ENCODE assay signal across 21 cellular contexts in genomic region chr2:28902584-28902983, GRCh38.
"Had no signal": no experiment of that assay in that cellular context is flagged by ENCODE, and none has a peak within 500 bp of the region (broad histone marks: within the 10 kb centered on the region; RNA-seq: fewer than 3 reads in every experiment).

No MANE protein-coding gene starts in this region.

- H3K4me3 Mint-ChIP-seq: dendritic cell treated with granulocyte-macrophage colony-stimulating factor and Interleukin-4, amounts not matched to agents 40 ng/mL and 50 ng/mL, for 4 days; naive thymus-derived CD8-positive, alpha-beta T cell; neural crest cell had no signal

- H3K27ac ChIP-seq: breast epithelium, esophagus muscularis mucosa, heart right ventricle, parathyroid adenoma, right atrium auricular region, suprapubic skin, tibial artery, VCaP had no signal

- H3K4me3 ChIP-seq: breast epithelium, esophagus muscularis mucosa, heart right ventricle, right atrium auricular region, suprapubic skin, tibial artery had no signal

- H3K4me1 ChIP-seq: parathyroid adenoma had no signal

- ATAC-seq: activated naive CD4-positive, alpha-beta T cell treated with anti-CD3 and anti-CD28 coated beads, Interleukin-2, amount 50 U/mL, for 72 hours; heart right ventricle; naive thymus-derived CD8-positive, alpha-beta T cell had no signal

- H3K9me3 ChIP-seq: breast epithelium, esophagus muscularis mucosa, heart right ventricle, right atrium auricular region, suprapubic skin, tibial artery had no signal

- H3K27me3 ChIP-seq: breast epithelium, esophagus muscularis mucosa, heart right ventricle, right atrium auricular region, suprapubic skin, tibial artery had no signal

- H3K9me3 Mint-ChIP-seq: activated naive CD4-positive, alpha-beta T cell treated with anti-CD3 and anti-CD28 coated beads, Interleukin-2, amount 50 U/mL, for 72 hours; activated T-helper 2 cell treated with anti-CD3 and anti-CD28 coated beads, Interferon-gamma antibody, Interleukin-2, Interleukin-4, amounts not matched to agents 10 μg/mL and 5 μg/mL and 100 μg/mL, durations not matched to agents 14 hours and 24 hours and 36 hours; dendritic cell treated with granulocyte-macrophage colony-stimulating factor and Interleukin-4, amounts not matched to agents 40 ng/mL and 50 ng/mL, for 4 days; naive thymus-derived CD8-positive, alpha-beta T cell; neural crest cell had no signal

- H3K27ac Mint-ChIP-seq: activated T-helper 2 cell treated with anti-CD3 and anti-CD28 coated beads, Interferon-gamma antibody, Interleukin-2, Interleukin-4, amounts not matched to agents 10 μg/mL and 5 μg/mL and 100 μg/mL, durations not matched to agents 14 hours and 24 hours and 36 hours; dendritic cell treated with granulocyte-macrophage colony-stimulating factor and Interleukin-4, amounts not matched to agents 40 ng/mL and 50 ng/mL, for 4 days; naive thymus-derived CD8-positive, alpha-beta T cell had no signal

- DNase-seq: activated CD4-positive, alpha-beta T cell treated with anti-CD3 and anti-CD28 coated beads, Interleukin-2, amount 50 U/mL, for 1 hour; activated T-cell treated with anti-CD3 and anti-CD28 coated beads for 4 hours; central memory CD4-positive, alpha-beta T cell; foreskin melanocyte; heart right ventricle; naive thymus-derived CD8-positive, alpha-beta T cell; occipital lobe; stimulated activated CD4-positive, alpha-beta T cell treated with anti-CD3 and anti-CD28 coated beads, Interleukin-15, amount 100 ng/mL, for 24 hours; stimulated activated CD4-positive, alpha-beta T cell treated with anti-CD3 and anti-CD28 coated beads, Interleukin-2, amount 100 ng/mL, for 24 hours; stimulated activated naive CD4-positive, alpha-beta T cell; tibial artery had no signal

- H3K36me3 ChIP-seq: breast epithelium had no signal

- H2AFZ ChIP-seq: parathyroid adenoma had no signal

- H3K9ac ChIP-seq: parathyroid adenoma had no signal
